Comparison of ENCODE assay signal across 8 cellular contexts in the genomic region with DNA sequence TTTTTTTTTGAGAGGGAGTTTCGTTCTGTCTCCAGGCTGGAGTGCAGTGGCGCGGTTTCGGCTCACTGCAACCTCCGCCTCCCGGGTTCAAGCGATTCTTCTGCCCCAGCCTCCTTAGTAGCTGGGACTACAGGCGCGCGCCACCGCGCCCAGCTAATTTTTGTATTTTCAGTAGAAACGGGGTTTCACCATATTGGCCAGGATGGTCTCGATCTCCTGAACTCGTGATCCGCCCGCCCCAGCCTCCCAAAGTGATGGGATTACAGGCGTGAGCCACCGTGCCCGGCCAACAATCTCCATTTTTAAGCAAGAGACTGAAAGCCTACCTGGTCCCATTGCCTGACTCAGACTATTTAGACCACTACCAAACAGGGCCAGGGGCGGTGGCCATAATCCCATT.
DNase-seq lines count a peak whose midpoint lies in the region; ATAC-seq and TF ChIP-seq lines count a peak whose summit lies in the region.
"Not testable (repeated sequence)": the region's sequence is repeated elsewhere in the genome, so short reads cannot be mapped to it uniquely, and the experiment has no call there.

No MANE protein-coding gene starts in this region.

- CTCF ChIA-PET in activated naive CD4-positive, alpha-beta T cell treated with anti-CD3 and anti-CD28 coated beads, Interleukin-2, amount 10 ng/mL, durations not matched to agents 7 days and 5 days (lab: Charles Lee), result not testable (repeated sequence)

- H3K9me3 Mint-ChIP-seq in activated naive CD4-positive, alpha-beta T cell treated with anti-CD3 and anti-CD28 coated beads, Interleukin-2, amount 10 ng/mL, durations not matched to agents 7 days and 5 days; nephron; stimulated activated effector memory CD8-positive, alpha-beta T cell treated with anti-CD3 and anti-CD28 coated beads, Interleukin-12 subunit alpha, Interleukin-12 subunit beta, amount 100 ng/mL, for 72 hours: not testable (repeated sequence)

- H3K4me3 Mint-ChIP-seq in activated naive CD4-positive, alpha-beta T cell treated with anti-CD3 and anti-CD28 coated beads, Interleukin-2, amount 10 ng/mL, durations not matched to agents 7 days and 5 days, result peak overlapping the region; percentile 97
- peak overlapping the region; percentile 92 to 99 (median 94) for H3K4me3 Mint-ChIP-seq in nephron
- peak overlapping the region; percentile 94 for H3K4me3 Mint-ChIP-seq in stimulated activated effector memory CD8-positive, alpha-beta T cell treated with anti-CD3 and anti-CD28 coated beads, Interleukin-12 subunit alpha, Interleukin-12 subunit beta, amount 100 ng/mL, for 72 hours

- not testable (repeated sequence) for H3K27me3 ChIP-seq in ACC112 (ENCODE audit: insufficient read depth, low read length); effector memory CD4-positive, alpha-beta T cell (replicated peaks; ENCODE audit: control insufficient read depth, insufficient read depth, low read length, poor library complexity, severe bottlenecking); iPS-15b (ENCODE audit: control insufficient read depth, insufficient read depth, low read length)

- peak overlapping the region; percentile 97 for H3K27ac Mint-ChIP-seq in activated naive CD4-positive, alpha-beta T cell treated with anti-CD3 and anti-CD28 coated beads, Interleukin-2, amount 10 ng/mL, durations not matched to agents 7 days and 5 days
- not testable (repeated sequence) for H3K27ac Mint-ChIP-seq in nephron
- peak overlapping the region; percentile 96 for H3K27ac Mint-ChIP-seq in stimulated activated effector memory CD8-positive, alpha-beta T cell treated with anti-CD3 and anti-CD28 coated beads, Interleukin-12 subunit alpha, Interleukin-12 subunit beta, amount 100 ng/mL, for 72 hours

- not testable (repeated sequence) for H3K27ac ChIP-seq in ACC112 (ENCODE audit: low read depth, low read length); SK-N-MC
- H3K27ac ChIP-seq in effector memory CD4-positive, alpha-beta T cell (ENCODE audit: insufficient read depth, low read length, poor library complexity, severe bottlenecking), result peak overlapping the region; percentile 64

- not testable (repeated sequence) for H3K9ac ChIP-seq in SK-N-MC (ENCODE audit: insufficient read length); iPS-15b (ENCODE audit: low read depth, low read length)

- not testable (repeated sequence) for DNase-seq in HFF-Myc (ENCODE audit: extremely low read depth, low read depth); SK-N-MC (ENCODE audit: low read depth, low spot score); effector memory CD4-positive, alpha-beta T cell; stimulated activated effector memory CD8-positive, alpha-beta T cell treated with anti-CD3 and anti-CD28 coated beads, Interleukin-12 subunit alpha, Interleukin-12 subunit beta, amount 100 ng/mL, for 72 hours (ENCODE audit: low spot score in 2 of 2)
- DNase-seq in activated naive CD4-positive, alpha-beta T cell treated with anti-CD3 and anti-CD28 coated beads, Interleukin-2, amount 10 ng/mL, durations not matched to agents 7 days and 5 days, result peak; percentile 33

- ATAC-seq in stimulated activated effector memory CD8-positive, alpha-beta T cell treated with anti-CD3 and anti-CD28 coated beads, Interleukin-12 subunit alpha, Interleukin-12 subunit beta, amount 100 ng/mL, for 72 hours, result not testable (repeated sequence)

- H3K4me3 ChIP-seq in ACC112 (ENCODE audit: low read depth, low read length) (peak overlapping the region; percentile 87), HFF-Myc (replicated peaks; ENCODE audit: low read depth, low read length) (peak overlapping the region; percentile 94), SK-N-MC (peak overlapping the region; percentile 99; the same call in 1 of the 2 replicates), iPS-15b (ENCODE audit: low read depth, low read length) (peak overlapping the region; percentile 82)
- peak overlapping the region; percentile 58 for H3K4me3 ChIP-seq in effector memory CD4-positive, alpha-beta T cell (ENCODE audit: insufficient read depth, low read depth, low read length, poor library complexity, severe bottlenecking)

- peaks cover 16% of the 10 kb centered on the region for H3K36me3 Mint-ChIP-seq in activated naive CD4-positive, alpha-beta T cell treated with anti-CD3 and anti-CD28 coated beads, Interleukin-2, amount 10 ng/mL, durations not matched to agents 7 days and 5 days
- peaks cover 13% of the 10 kb centered on the region for H3K36me3 Mint-ChIP-seq in nephron (ENCODE audit: low read depth)
- peaks cover 28% of the 10 kb centered on the region for H3K36me3 Mint-ChIP-seq in stimulated activated effector memory CD8-positive, alpha-beta T cell treated with anti-CD3 and anti-CD28 coated beads, Interleukin-12 subunit alpha, Interleukin-12 subunit beta, amount 100 ng/mL, for 72 hours

- H3K4me1 Mint-ChIP-seq in activated naive CD4-positive, alpha-beta T cell treated with anti-CD3 and anti-CD28 coated beads, Interleukin-2, amount 10 ng/mL, durations not matched to agents 7 days and 5 days, result peaks cover 33% of the 10 kb centered on the region
- not testable (repeated sequence) for H3K4me1 Mint-ChIP-seq in nephron
- H3K4me1 Mint-ChIP-seq in stimulated activated effector memory CD8-positive, alpha-beta T cell treated with anti-CD3 and anti-CD28 coated beads, Interleukin-12 subunit alpha, Interleukin-12 subunit beta, amount 100 ng/mL, for 72 hours, result peaks cover 32% of the 10 kb centered on the region

- H3K9me3 ChIP-seq in SK-N-MC (ENCODE audit: low read depth, low read length); effector memory CD4-positive, alpha-beta T cell (ENCODE audit: control insufficient read depth, low read length); iPS-15b (ENCODE audit: control insufficient read depth, insufficient read depth, low read length): not testable (repeated sequence)

- H3K27me3 Mint-ChIP-seq in activated naive CD4-positive, alpha-beta T cell treated with anti-CD3 and anti-CD28 coated beads, Interleukin-2, amount 10 ng/mL, durations not matched to agents 7 days and 5 days; nephron (ENCODE audit: low read depth): not testable (repeated sequence)

- H3K79me2 ChIP-seq in ACC112 (ENCODE audit: control insufficient read depth, insufficient read depth, low read length, unreplicated experiment), result peaks cover 38% of the 10 kb centered on the region

- peak overlapping the region; percentile 88 for H2AFZ ChIP-seq in ACC112 (ENCODE audit: low read length, unreplicated experiment)

- H3K4me1 ChIP-seq in ACC112 (ENCODE audit: control insufficient read depth, insufficient read depth, low read length, unreplicated experiment), result peaks cover 16% of the 10 kb centered on the region
- H3K4me1 ChIP-seq in effector memory CD4-positive, alpha-beta T cell (ENCODE audit: control insufficient read depth, insufficient read depth, low read length, poor library complexity, severe bottlenecking); iPS-15b (ENCODE audit: control insufficient read depth, insufficient read depth, low read length): not testable (repeated sequence)

- not testable (repeated sequence) for H3K36me3 ChIP-seq in ACC112 (ENCODE audit: insufficient read depth, low read length); effector memory CD4-positive, alpha-beta T cell (ENCODE audit: control insufficient read depth, insufficient read depth, low read length); iPS-15b (ENCODE audit: control insufficient read depth, insufficient read depth, low read length)
- peaks cover 28% of the 10 kb centered on the region for H3K36me3 ChIP-seq in SK-N-MC (ENCODE audit: insufficient read depth, low read length)

- TF ChIP-seq CTCF in HFF-Myc (IDR thresholded peaks at IDR 0.05; ENCODE audit: low read depth, low read length, missing control alignments); nephron (IDR thresholded peaks at IDR 0.05; ENCODE audit: unreplicated experiment in 3 of 3): not testable (repeated sequence)
